In the genomic region with DNA sequence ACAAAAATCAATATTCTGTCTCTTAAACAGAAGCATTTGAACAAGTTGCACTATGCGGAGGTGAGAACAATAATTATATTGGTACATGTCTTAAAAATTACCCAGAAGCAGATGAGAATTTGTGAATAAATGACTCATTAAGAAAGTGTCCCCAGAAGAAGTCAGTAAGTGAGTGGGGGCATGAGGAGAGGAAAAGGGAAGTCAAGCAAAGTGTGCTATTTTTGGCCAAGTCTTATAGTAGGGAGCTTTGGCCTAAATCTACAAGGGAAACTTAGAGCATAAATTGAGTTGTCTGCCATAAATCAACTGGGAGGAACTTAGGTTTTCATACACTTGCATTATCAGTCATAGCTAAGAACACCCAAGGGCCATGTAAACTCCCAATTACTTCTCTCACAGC, we compare ENCODE assay signal across 21 cellular contexts.
DNase-seq lines count a peak whose midpoint lies in the region; ATAC-seq and TF ChIP-seq lines count a peak whose summit lies in the region.
"Had no signal": no experiment of that assay in that cellular context is flagged by ENCODE, and none has a peak within 500 bp of the region (broad histone marks: within the 10 kb centered on the region; RNA-seq: fewer than 3 reads in every experiment).

No MANE protein-coding gene starts in this region.

- H3K36me3 Mint-ChIP-seq in natural killer cell treated with Interleukin-12 subunit alpha and Interleukin-12 subunit beta and Interleukin-15 and Interleukin-18, amount 100 ng/mL, for 72 hours: peaks cover 22% of the 10 kb centered on the region
- H3K36me3 Mint-ChIP-seq in natural killer cell (no peaks in the 10 kb centered on the region), CD14-positive monocyte (no peaks in the 10 kb centered on the region)

- peaks cover 4% of the 10 kb centered on the region for H3K9me3 Mint-ChIP-seq in natural killer cell treated with Interleukin-12 subunit alpha and Interleukin-12 subunit beta and Interleukin-15 and Interleukin-18, amount 100 ng/mL, for 72 hours
- H3K9me3 Mint-ChIP-seq in natural killer cell (no peaks in the 10 kb centered on the region), CD14-positive monocyte (peaks cover 0 to 9% (median 4%) of the 10 kb centered on the region in 7 donors)

- H3K4me3 ChIP-seq in upper lobe of right lung: no peak overlapping the region
- H3K4me3 ChIP-seq: esophagus squamous epithelium, left ventricle myocardium inferior, suprapubic skin had no signal

- peak overlapping the region; percentile 53 to 75 for H3K27ac Mint-ChIP-seq in natural killer cell treated with Interleukin-12 subunit alpha and Interleukin-12 subunit beta and Interleukin-15 and Interleukin-18, amount 100 ng/mL, for 72 hours
- H3K27ac Mint-ChIP-seq in natural killer cell (no peak overlapping the region), CD14-positive monocyte (no peak overlapping the region)
- H3K27ac Mint-ChIP-seq: activated CD4-positive, alpha-beta T cell treated with anti-CD3 and anti-CD28 coated beads, Interleukin-2, amount 10 ng/mL, durations not matched to agents 7 days and 5 days; activated naive CD4-positive, alpha-beta T cell treated with anti-CD3 and anti-CD28 coated beads, Interleukin-2, amount 10 ng/mL, durations not matched to agents 7 days and 5 days had no signal

- ATAC-seq in natural killer cell treated with Interleukin-12 subunit alpha and Interleukin-12 subunit beta and Interleukin-15 and Interleukin-18, amount 100 ng/mL, for 72 hours: peak in 1 of 2 donors; percentile 62
- ATAC-seq in natural killer cell (no peak), upper lobe of right lung (peak; percentile 29)

- no peaks in the 10 kb centered on the region for H3K36me3 ChIP-seq in upper lobe of right lung
- H3K36me3 ChIP-seq: esophagus squamous epithelium, left ventricle myocardium inferior, suprapubic skin had no signal

- no peaks in the 10 kb centered on the region for H3K9me3 ChIP-seq in upper lobe of right lung
- H3K9me3 ChIP-seq: esophagus squamous epithelium, left ventricle myocardium inferior, suprapubic skin had no signal

- H3K27me3 Mint-ChIP-seq in natural killer cell treated with Interleukin-12 subunit alpha and Interleukin-12 subunit beta and Interleukin-15 and Interleukin-18, amount 100 ng/mL, for 72 hours: no peaks in the 10 kb centered on the region
- no peaks in the 10 kb centered on the region for H3K27me3 Mint-ChIP-seq in natural killer cell (ENCODE audit: low read depth in 2 of 2)
- H3K27me3 Mint-ChIP-seq in CD14-positive monocyte (ENCODE audit: low read depth in 3 of 3): peaks cover 0 to 2% (median 1%) of the 10 kb centered on the region in 3 donors
- H3K27me3 Mint-ChIP-seq: activated CD4-positive, alpha-beta T cell treated with anti-CD3 and anti-CD28 coated beads, Interleukin-2, amount 10 ng/mL, durations not matched to agents 7 days and 5 days; activated naive CD4-positive, alpha-beta T cell treated with anti-CD3 and anti-CD28 coated beads, Interleukin-2, amount 10 ng/mL, durations not matched to agents 7 days and 5 days; CD4-positive, CD25-positive, alpha-beta regulatory T cell had no signal

- H3K4me1 ChIP-seq in upper lobe of right lung: no peaks in the 10 kb centered on the region
- H3K4me1 ChIP-seq: esophagus squamous epithelium, left ventricle myocardium inferior, suprapubic skin had no signal

- TF ChIP-seq CTCF in natural killer cell (IDR thresholded peaks at IDR 0.05) (no peak), upper lobe of right lung (IDR thresholded peaks at IDR 0.05) (no peak), CD14-positive monocyte (IDR thresholded peaks at IDR 0.05) (no peak)

- no peak for DNase-seq in natural killer cell treated with Interleukin-12 subunit alpha and Interleukin-12 subunit beta and Interleukin-15 and Interleukin-18, amount 100 ng/mL, for 72 hours (ENCODE audit: low spot score)
- DNase-seq in natural killer cell (no peak), KG1 (lab: John Stamatoyannopoulos, UW) (peak; percentile 61), SIG-M5 (lab: John Stamatoyannopoulos, UW) (peak; percentile 45), upper lobe of right lung (no peak), NCI-H1417 treated with DMSO at 0.1 percent for 48 hours (lab: John Stamatoyannopoulos, UW) (no peak), CD14-positive monocyte (ENCODE audit: low spot score) (no peak), A172 (ENCODE audit: low spot score) (no peak)
- DNase-seq: activated CD4-positive, alpha-beta T cell treated with anti-CD3 and anti-CD28 coated beads, Interleukin-2, amount 10 ng/mL, durations not matched to agents 7 days and 5 days; activated naive CD4-positive, alpha-beta T cell treated with anti-CD3 and anti-CD28 coated beads, Interleukin-2, amount 10 ng/mL, durations not matched to agents 7 days and 5 days; CD4-positive, CD25-positive, alpha-beta regulatory T cell; DMS 273 treated with DMSO at 0.1 percent for 48 hours; effector memory CD4-positive, alpha-beta T cell; esophagus squamous epithelium; left ventricle myocardium inferior; NCI-H187; NCI-H345; stimulated activated CD4-positive, alpha-beta T cell treated with anti-CD3 and anti-CD28 coated beads, Interleukin-4, amount 100 ng/mL, for 4 hours; SW 1271 had no signal

- intact Hi-C loops in natural killer cell (cut with micrococcal nuclease): no loop called here
- intact Hi-C loops in upper lobe of right lung (cut with DNase I): no loop called here
- intact Hi-C loops in CD14-positive monocyte (cut with micrococcal nuclease): no loop called here

- no peak overlapping the region for H3K27ac ChIP-seq in upper lobe of right lung
- H3K27ac ChIP-seq: esophagus squamous epithelium, left ventricle myocardium inferior, RWPE1, suprapubic skin had no signal

- peak overlapping the region; percentile 72 for H3K4me3 Mint-ChIP-seq in natural killer cell treated with Interleukin-12 subunit alpha and Interleukin-12 subunit beta and Interleukin-15 and Interleukin-18, amount 100 ng/mL, for 72 hours
- H3K4me3 Mint-ChIP-seq in natural killer cell (no peak overlapping the region), CD14-positive monocyte (no peak overlapping the region)
- H3K4me3 Mint-ChIP-seq: activated CD4-positive, alpha-beta T cell treated with anti-CD3 and anti-CD28 coated beads, Interleukin-2, amount 10 ng/mL, durations not matched to agents 7 days and 5 days; activated naive CD4-positive, alpha-beta T cell treated with anti-CD3 and anti-CD28 coated beads, Interleukin-2, amount 10 ng/mL, durations not matched to agents 7 days and 5 days; CD4-positive, CD25-positive, alpha-beta regulatory T cell had no signal

- H3K4me1 Mint-ChIP-seq in natural killer cell treated with Interleukin-12 subunit alpha and Interleukin-12 subunit beta and Interleukin-15 and Interleukin-18, amount 100 ng/mL, for 72 hours (ENCODE audit: low read depth in 2 of 2): peaks cover 18 to 27% of the 10 kb centered on the region in 2 donors
- H3K4me1 Mint-ChIP-seq in natural killer cell: peaks cover 10 to 12% of the 10 kb centered on the region in 2 donors
- peaks cover 8% of the 10 kb centered on the region for H3K4me1 Mint-ChIP-seq in CD14-positive monocyte
- H3K4me1 Mint-ChIP-seq: CD4-positive, CD25-positive, alpha-beta regulatory T cell had no signal

- H3K27me3 ChIP-seq in upper lobe of right lung: no peaks in the 10 kb centered on the region
- H3K27me3 ChIP-seq: esophagus squamous epithelium, suprapubic skin had no signal

Comparison
In these comparisons a context has a peak if more than half of its experiments do, and no peak if none do; other contexts are left out.
1. H3K27ac Mint-ChIP-seq: peak in natural killer cell treated with Interleukin-12 subunit alpha and Interleukin-12 subunit beta and Interleukin-15 and Interleukin-18, amount 100 ng/mL, for 72 hours (2 of 2); none in natural killer cell (0 of 2) and CD14-positive monocyte (0 of 7).
2. DNase-seq: peak in KG1 (single experiment) and SIG-M5 (single experiment); none in natural killer cell treated with Interleukin-12 subunit alpha and Interleukin-12 subunit beta and Interleukin-15 and Interleukin-18, amount 100 ng/mL, for 72 hours (single experiment), natural killer cell (single experiment), upper lobe of right lung (single experiment), NCI-H1417 treated with DMSO at 0.1 percent for 48 hours (single experiment), CD14-positive monocyte (single experiment) and A172 (single experiment).